In genomic region chr10:69451784-69452251, GRCh38 we compare ENCODE assay signal across 8 cellular contexts. TPM values are rescaled to one million over a fixed set of nuclear protein-coding genes. Genes with fewer than 3 reads are reported as not detected.
DNase-seq lines count a peak whose midpoint lies in the region; ATAC-seq and TF ChIP-seq lines count a peak whose summit lies in the region.

No MANE protein-coding gene starts in this region.

- no peak for ATAC-seq in HG03108 (IDR thresholded peaks at IDR 0.05; ENCODE audit: unreplicated experiment)
- no peak for ATAC-seq in HG02642 (IDR thresholded peaks at IDR 0.05; ENCODE audit: poor library complexity, unreplicated experiment)

- TF ChIP-seq CTCF in colonic mucosa (IDR thresholded peaks at IDR 0.05) = no peak

- peak overlapping the region; percentile 90 for H3K27ac ChIP-seq in colonic mucosa

- H3K9ac ChIP-seq in colonic mucosa (ENCODE audit: low read depth in 2 of 2, low read length in 2 of 2) = peak overlapping the region; percentile 85 to 94

- H3K36me3 ChIP-seq in colonic mucosa = no peaks in the 10 kb centered on the region

- DNase-seq in NCI-H2171 treated with DMSO at 0.1 percent for 48 hours (lab: John Stamatoyannopoulos, UW) = peak; percentile 3
- DNase-seq in NCI-H2171 (lab: John Stamatoyannopoulos, UW) = no peak
- DNase-seq in NCI-H526 treated with DMSO at 0.1 percent for 48 hours (lab: John Stamatoyannopoulos, UW) = peak; percentile 5
- DNase-seq in colonic mucosa = peak; percentile 81
- DNase-seq in putamen (ENCODE audit: low spot score) = no peak

- H3K4me1 ChIP-seq in colonic mucosa (peaks cover 15% of the 10 kb centered on the region), mononuclear cell (ENCODE audit: insufficient read depth, low read length) (peaks cover 8% of the 10 kb centered on the region)

- H3K27me3 ChIP-seq in colonic mucosa (no peaks in the 10 kb centered on the region), mononuclear cell (ENCODE audit: insufficient read depth, low read length) (peaks cover 13% of the 10 kb centered on the region)

- intact Hi-C loops in colonic mucosa (cut with DNase I) = no loop called here

- peak overlapping the region; percentile 74 for H3K4me3 ChIP-seq in colonic mucosa
- H3K4me3 ChIP-seq in mononuclear cell (ENCODE audit: low read length) = peak overlapping the region; percentile 29

- H3K9me3 ChIP-seq in colonic mucosa = no peaks in the 10 kb centered on the region
- no peaks in the 10 kb centered on the region for H3K9me3 ChIP-seq in mononuclear cell (ENCODE audit: low read depth, low read length)

RNA-seq across cellular contexts. Expression of gene TSPAN15, which starts 0.6 kb away (rescaled TPM):
- total RNA-seq in colonic mucosa = 100 to 1,000 TPM; 129 TPM
- total RNA-seq in mononuclear cell = 1.6 TPM

RNA-seq across cellular contexts. Expression of gene TACR2, which starts 35.1 kb away (rescaled TPM):
- total RNA-seq in colonic mucosa (10 to 100 TPM in 1 of 2 donors, under 1 TPM in 1; 0.22 to 18.8 TPM), mononuclear cell (not detected)

Comparison
In these comparisons a context has a peak if more than half of its experiments do, and no peak if none do; other contexts are left out.
1. DNase-seq: peak in NCI-H2171 treated with DMSO at 0.1 percent for 48 hours (single experiment), NCI-H526 treated with DMSO at 0.1 percent for 48 hours (single experiment) and colonic mucosa (single experiment); none in NCI-H2171 (single experiment) and putamen (single experiment).
2. RNA of gene TSPAN15, which starts 0.6 kb away (total RNA-seq): 129 TPM in colonic mucosa; 1.6 TPM in mononuclear cell (single experiment); every median in the first group is over 10 times any median in the second.